In the genomic region with DNA sequence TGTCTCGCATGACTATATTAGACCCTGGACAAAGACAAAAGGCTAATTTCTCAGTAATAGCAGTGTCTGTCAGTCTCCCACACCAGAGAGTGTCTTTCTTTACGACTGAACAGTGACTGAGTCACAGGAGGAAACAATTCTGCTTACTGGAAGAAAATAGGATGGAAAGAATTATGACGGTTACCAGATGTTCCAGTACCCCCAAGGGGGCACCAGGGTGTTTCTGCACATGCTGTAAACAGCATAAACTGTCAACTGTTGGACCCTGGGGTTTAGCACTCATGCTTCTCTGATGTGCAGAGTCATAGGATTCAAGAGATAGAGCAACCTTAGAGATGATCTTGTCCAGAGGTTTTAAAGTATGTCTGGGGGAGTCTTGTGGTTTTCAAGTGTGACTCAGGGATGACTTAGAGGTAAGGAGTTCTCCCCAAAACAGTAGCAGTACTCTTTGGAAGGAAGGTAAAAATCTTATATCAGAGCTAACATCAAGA, we compare ENCODE assay signal across 13 cellular contexts.
DNase-seq lines count a peak whose midpoint lies in the region; ATAC-seq and TF ChIP-seq lines count a peak whose summit lies in the region.
"Had no signal": no experiment of that assay in that cellular context is flagged by ENCODE, and none has a peak within 500 bp of the region (broad histone marks: within the 10 kb centered on the region; RNA-seq: fewer than 3 reads in every experiment).

No MANE protein-coding gene starts in this region.

- no peak overlapping the region for H3K4me3 ChIP-seq in fibroblast of mammary gland (ENCODE audit: control insufficient read depth, low read depth, low read length)

- intact Hi-C loops in sciatic nerve (cut with DNase I), result no loop called here

- TF ChIP-seq CTCF in fibroblast of mammary gland (conservative IDR thresholded peaks at IDR 0.05; ENCODE audit: control insufficient read depth, insufficient read depth, low read depth, low read length), result no peak

- peak; percentile 76 for ATAC-seq in sciatic nerve
- no peak for ATAC-seq in HG03565 (IDR thresholded peaks at IDR 0.05; ENCODE audit: unreplicated experiment)
- ATAC-seq: activated naive CD4-positive, alpha-beta T cell treated with anti-CD3 and anti-CD28 coated beads, Interleukin-2, amount 50 U/mL, for 72 hours; naive thymus-derived CD8-positive, alpha-beta T cell had no signal

- peak; percentile 80 for DNase-seq in HCEC 1CT
- peak; percentile 93 for DNase-seq in fibroblast of mammary gland (ENCODE audit: low read depth)
- no peak for DNase-seq in sciatic nerve (ENCODE audit: low spot score)
- no peak for DNase-seq in NCI-H748 treated with DMSO at 0.1 percent for 48 hours (lab: John Stamatoyannopoulos, UW)
- no peak for DNase-seq in activated T-cell treated with anti-CD3 and anti-CD28 coated beads, Interleukin-2, amount 50 U/mL, for 48 hours
- DNase-seq in NK-92 treated with Interleukin-12 subunit alpha and Interleukin-12 subunit beta, amount 100 ng/mL, for 24 hours (lab: John Stamatoyannopoulos, UW), result no peak
- DNase-seq: EL; IMR-90; naive thymus-derived CD8-positive, alpha-beta T cell; NCI-H524 treated with DMSO at 0.1 percent for 48 hours had no signal

TF ChIP-seq in PFSK-1, 5 proteins besides CTCF, POLR2A, EP300 and RAD21:
- TF ChIP-seq POLR2AphosphoS5 (IDR thresholded peaks at IDR 0.05; ENCODE audit: low read depth, low read length) (no peak), FOXP2 (optimal IDR thresholded peaks at IDR 0.05; ENCODE audit: borderline replicate concordance, extremely low read depth, extremely low read length, insufficient read depth) (peak; percentile 99), TAF1 (IDR thresholded peaks at IDR 0.05; ENCODE audit: borderline replicate concordance, insufficient read depth, low read length) (no peak), SIN3A (IDR thresholded peaks at IDR 0.05; ENCODE audit: borderline replicate concordance, insufficient read depth, low read length) (peak; percentile 66; the same call in 1 of the 2 replicates)
- TF ChIP-seq, protein P1, sequence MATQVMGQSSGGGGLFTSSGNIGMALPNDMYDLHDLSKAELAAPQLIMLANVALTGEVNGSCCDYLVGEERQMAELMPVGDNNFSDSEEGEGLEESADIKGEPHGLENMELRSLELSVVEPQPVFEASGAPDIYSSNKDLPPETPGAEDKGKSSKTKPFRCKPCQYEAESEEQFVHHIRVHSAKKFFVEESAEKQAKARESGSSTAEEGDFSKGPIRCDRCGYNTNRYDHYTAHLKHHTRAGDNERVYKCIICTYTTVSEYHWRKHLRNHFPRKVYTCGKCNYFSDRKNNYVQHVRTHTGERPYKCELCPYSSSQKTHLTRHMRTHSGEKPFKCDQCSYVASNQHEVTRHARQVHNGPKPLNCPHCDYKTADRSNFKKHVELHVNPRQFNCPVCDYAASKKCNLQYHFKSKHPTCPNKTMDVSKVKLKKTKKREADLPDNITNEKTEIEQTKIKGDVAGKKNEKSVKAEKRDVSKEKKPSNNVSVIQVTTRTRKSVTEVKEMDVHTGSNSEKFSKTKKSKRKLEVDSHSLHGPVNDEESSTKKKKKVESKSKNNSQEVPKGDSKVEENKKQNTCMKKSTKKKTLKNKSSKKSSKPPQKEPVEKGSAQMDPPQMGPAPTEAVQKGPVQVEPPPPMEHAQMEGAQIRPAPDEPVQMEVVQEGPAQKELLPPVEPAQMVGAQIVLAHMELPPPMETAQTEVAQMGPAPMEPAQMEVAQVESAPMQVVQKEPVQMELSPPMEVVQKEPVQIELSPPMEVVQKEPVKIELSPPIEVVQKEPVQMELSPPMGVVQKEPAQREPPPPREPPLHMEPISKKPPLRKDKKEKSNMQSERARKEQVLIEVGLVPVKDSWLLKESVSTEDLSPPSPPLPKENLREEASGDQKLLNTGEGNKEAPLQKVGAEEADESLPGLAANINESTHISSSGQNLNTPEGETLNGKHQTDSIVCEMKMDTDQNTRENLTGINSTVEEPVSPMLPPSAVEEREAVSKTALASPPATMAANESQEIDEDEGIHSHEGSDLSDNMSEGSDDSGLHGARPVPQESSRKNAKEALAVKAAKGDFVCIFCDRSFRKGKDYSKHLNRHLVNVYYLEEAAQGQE (IDR thresholded peaks at IDR 0.05; ENCODE audit: insufficient read depth in 1 of 2, low read depth in 2 of 2, low read length in 2 of 2), result no peak
TF ChIP-seq in PFSK-1: peak in this region for 2.

Comparison
In these comparisons a context has a peak if more than half of its experiments do, and no peak if none do; other contexts are left out.
1. DNase-seq: peak in HCEC 1CT (single experiment) and fibroblast of mammary gland (single experiment); none in sciatic nerve (single experiment), NCI-H748 treated with DMSO at 0.1 percent for 48 hours (single experiment), activated T-cell treated with anti-CD3 and anti-CD28 coated beads, Interleukin-2, amount 50 U/mL, for 48 hours (0 of 2) and NK-92 treated with Interleukin-12 subunit alpha and Interleukin-12 subunit beta, amount 100 ng/mL, for 24 hours (single experiment).